ENCODE assay signal across 8 cellular contexts in the genomic region with DNA sequence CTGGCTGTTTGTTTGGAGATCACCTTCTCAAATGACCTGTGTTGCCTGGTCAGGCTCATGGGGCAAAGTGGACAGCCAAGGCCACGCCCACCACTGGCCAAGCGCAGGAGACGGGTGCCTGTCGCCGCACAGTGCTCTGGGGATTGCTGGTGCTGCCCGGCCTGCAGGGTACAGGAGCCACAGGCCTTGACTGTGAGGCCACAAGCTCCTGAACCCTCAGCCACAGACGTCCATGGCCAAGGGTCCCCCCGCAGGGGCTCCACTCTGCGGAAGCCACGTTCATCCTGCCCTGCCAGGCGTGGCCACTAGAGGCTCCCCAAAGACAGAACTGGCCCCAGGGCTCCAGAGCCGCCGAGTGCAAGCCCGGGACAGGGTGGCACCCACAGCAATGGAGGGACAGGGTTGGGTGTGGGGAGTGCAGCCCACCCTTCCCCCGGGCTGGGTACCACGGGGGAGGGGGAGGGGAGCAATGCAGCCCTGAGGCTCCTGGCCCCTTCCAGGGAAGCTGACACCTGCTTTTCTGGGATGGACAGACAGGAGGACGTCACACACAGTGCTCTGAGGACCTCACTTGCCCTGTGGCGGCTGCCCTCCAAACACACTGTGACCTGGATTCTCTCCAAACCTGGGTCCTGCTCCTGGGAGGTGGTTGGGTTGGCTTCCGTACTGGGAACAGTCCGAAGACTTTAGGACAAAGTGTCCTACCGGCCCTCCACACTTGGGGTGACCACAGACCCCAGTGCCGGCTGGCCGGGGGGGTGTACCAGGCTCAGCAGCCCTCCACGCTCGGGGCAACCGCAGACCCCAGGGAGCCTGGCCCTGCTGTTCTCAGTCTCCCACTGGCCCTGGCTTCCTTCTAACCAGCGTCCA. TPM values are rescaled to one million over a fixed set of nuclear protein-coding genes. Genes with fewer than 3 reads are reported as not detected.
DNase-seq lines count a peak whose midpoint lies in the region; ATAC-seq lines count a peak whose summit lies in the region.

No MANE protein-coding gene starts in this region.

- H3K4me3 ChIP-seq in mesodermal cell (ENCODE audit: extremely low read depth, insufficient read depth, low read length, poor library complexity, severe bottlenecking): no peak overlapping the region

- CTCF ChIA-PET in activated CD8-positive, alpha-beta T cell treated with anti-CD3 and anti-CD28 coated beads, Interleukin-2, amount 10 ng/mL, durations not matched to agents 7 days and 5 days (lab: Charles Lee): no interaction called here

- no peaks in the 10 kb centered on the region for H3K27me3 Mint-ChIP-seq in activated CD8-positive, alpha-beta T cell treated with anti-CD3 and anti-CD28 coated beads, Interleukin-2, amount 10 ng/mL, durations not matched to agents 7 days and 5 days (ENCODE audit: low read depth)
- H3K27me3 Mint-ChIP-seq in effector memory CD8-positive, alpha-beta T cell: no peaks in the 10 kb centered on the region

- H3K4me1 Mint-ChIP-seq in activated CD8-positive, alpha-beta T cell treated with anti-CD3 and anti-CD28 coated beads, Interleukin-2, amount 10 ng/mL, durations not matched to agents 7 days and 5 days (ENCODE audit: low read depth): peaks cover 5% of the 10 kb centered on the region
- peaks cover 13 to 17% of the 10 kb centered on the region in 2 donors for H3K4me1 Mint-ChIP-seq in effector memory CD8-positive, alpha-beta T cell (ENCODE audit: low read depth in 2 of 2)

- no peak overlapping the region for H3K27ac Mint-ChIP-seq in activated CD8-positive, alpha-beta T cell treated with anti-CD3 and anti-CD28 coated beads, Interleukin-2, amount 10 ng/mL, durations not matched to agents 7 days and 5 days
- H3K27ac Mint-ChIP-seq in effector memory CD8-positive, alpha-beta T cell: peak overlapping the region; percentile 94 to 95

- peaks cover 20% of the 10 kb centered on the region for H3K4me1 ChIP-seq in mesodermal cell (ENCODE audit: control insufficient read depth, insufficient read depth, low read length, poor library complexity, severe bottlenecking)

- no peak overlapping the region for H3K4me3 Mint-ChIP-seq in activated CD8-positive, alpha-beta T cell treated with anti-CD3 and anti-CD28 coated beads, Interleukin-2, amount 10 ng/mL, durations not matched to agents 7 days and 5 days
- H3K4me3 Mint-ChIP-seq in effector memory CD8-positive, alpha-beta T cell: peak overlapping the region in 1 of 2 donors; percentile 75

- POLR2A ChIA-PET in activated CD8-positive, alpha-beta T cell treated with anti-CD3 and anti-CD28 coated beads, Interleukin-2, amount 10 ng/mL, durations not matched to agents 7 days and 5 days (lab: Charles Lee): no interaction called here

- DNase-seq in DMS 273 (lab: John Stamatoyannopoulos, UW; ENCODE audit: unreplicated experiment) (peak; percentile 89), DMS 273 treated with DMSO at 0.1 percent for 48 hours (lab: John Stamatoyannopoulos, UW) (no peak), NCI-H524 treated with DMSO at 0.1 percent for 48 hours (lab: John Stamatoyannopoulos, UW) (peak; percentile 21)
- peak; percentile 74 for DNase-seq in activated CD8-positive, alpha-beta T cell treated with anti-CD3 and anti-CD28 coated beads, Interleukin-2, amount 10 ng/mL, durations not matched to agents 7 days and 5 days
- peak; percentile 70 to 72 (median 71) for DNase-seq in effector memory CD8-positive, alpha-beta T cell
- peak; percentile 29 to 45 for DNase-seq in stimulated activated CD8-positive, alpha-beta memory T cell treated with anti-CD3 and anti-CD28 coated beads, Interleukin-2, amount 100 ng/mL, for 1 hour (ENCODE audit: low read depth in 2 of 2)

- H3K9me3 Mint-ChIP-seq in activated CD8-positive, alpha-beta T cell treated with anti-CD3 and anti-CD28 coated beads, Interleukin-2, amount 10 ng/mL, durations not matched to agents 7 days and 5 days (ENCODE audit: insufficient read depth): no peaks in the 10 kb centered on the region
- no peaks in the 10 kb centered on the region for H3K9me3 Mint-ChIP-seq in effector memory CD8-positive, alpha-beta T cell

- ATAC-seq in HG03175 (IDR thresholded peaks at IDR 0.05; ENCODE audit: unreplicated experiment): peak; percentile 47
- peak; percentile 60 for ATAC-seq in activated CD8-positive, alpha-beta T cell treated with anti-CD3 and anti-CD28 coated beads, Interleukin-2, amount 10 ng/mL, durations not matched to agents 7 days and 5 days
- ATAC-seq in effector memory CD8-positive, alpha-beta T cell (replicated peaks): peak; percentile 62

- H3K9me3 ChIP-seq in mesodermal cell (ENCODE audit: control insufficient read depth, low read length): no peaks in the 10 kb centered on the region

- WGBS in mesodermal cell (ENCODE audit: insufficient coverage in 2 of 2), 2 experiments: 36 to 38% methylated on average over 23 to 24 of the region's 27 CpGs

- H3K36me3 ChIP-seq in mesodermal cell (ENCODE audit: control insufficient read depth, insufficient read depth, low read length): peaks cover 15% of the 10 kb centered on the region

- H3K36me3 Mint-ChIP-seq in activated CD8-positive, alpha-beta T cell treated with anti-CD3 and anti-CD28 coated beads, Interleukin-2, amount 10 ng/mL, durations not matched to agents 7 days and 5 days (ENCODE audit: low read depth): peaks cover 9% of the 10 kb centered on the region
- peaks cover 40% of the 10 kb centered on the region for H3K36me3 Mint-ChIP-seq in effector memory CD8-positive, alpha-beta T cell (ENCODE audit: insufficient read depth)

- H3K27ac ChIP-seq in mesodermal cell (ENCODE audit: low read depth, low read length, severe bottlenecking): peak overlapping the region; percentile 87

RNA-seq across cellular contexts. Expression of gene TPPP, which starts 21.5 kb away (rescaled TPM):
- total RNA-seq in activated CD8-positive, alpha-beta T cell treated with anti-CD3 and anti-CD28 coated beads, Interleukin-2, amount 10 ng/mL, durations not matched to agents 7 days and 5 days: under 1 TPM in 1 of 2 experiments, not detected in 1; 0.08 TPM
- 0.55 TPM for polyA plus RNA-seq in mesodermal cell (2013, experiment 1 of 2)
- 0.35 TPM for polyA plus RNA-seq in mesodermal cell (2013, experiment 2 of 2)

RNA-seq across cellular contexts. Expression of gene CEP72, which starts 59.6 kb away (rescaled TPM):
- 10 to 100 TPM; 34.4 to 38.6 TPM for total RNA-seq in activated CD8-positive, alpha-beta T cell treated with anti-CD3 and anti-CD28 coated beads, Interleukin-2, amount 10 ng/mL, durations not matched to agents 7 days and 5 days
- polyA plus RNA-seq in mesodermal cell (2013, experiment 1 of 2): 8.7 TPM
- 8.9 TPM for polyA plus RNA-seq in mesodermal cell (2013, experiment 2 of 2)
